ENCODE assay signal across 31 cellular contexts in genomic region chr5:12586406-12586805, GRCh38.
"Had no signal": no experiment of that assay in that cellular context is flagged by ENCODE, and none has a peak within 500 bp of the region (broad histone marks: within the 10 kb centered on the region; RNA-seq: fewer than 3 reads in every experiment).

No MANE protein-coding gene starts in this region.

- H3K4me1 ChIP-seq: body of pancreas, breast epithelium had no signal

- FAIRE-seq: astrocyte, TTC549 had no signal

- H3K27me3 ChIP-seq: body of pancreas, brain microvascular endothelial cell, breast epithelium had no signal

- H3K27ac ChIP-seq: body of pancreas, brain microvascular endothelial cell, breast epithelium, VCaP had no signal

- H3K4me3 ChIP-seq: body of pancreas, breast epithelium had no signal

- ATAC-seq: activated CD8-positive, alpha-beta memory T cell treated with anti-CD3 and anti-CD28 coated beads, Interleukin-2, amount 10 ng/mL, durations not matched to agents 7 days and 5 days; activated CD8-positive, alpha-beta T cell treated with anti-CD3 and anti-CD28 coated beads, Interleukin-2, amount 10 ng/mL, durations not matched to agents 7 days and 5 days; activated naive CD8-positive, alpha-beta T cell treated with anti-CD3 and anti-CD28 coated beads, Interleukin-2, amount 50 U/mL, for 24 hours; body of pancreas had no signal

- H3K36me3 ChIP-seq: brain microvascular endothelial cell, breast epithelium had no signal

- DNase-seq: activated B cell treated with CpG ODN at 0.5 μM for 24 hours; activated CD4-positive, alpha-beta memory T cell treated with anti-CD3 and anti-CD28 coated beads for 36 hours; activated CD4-positive, alpha-beta T cell treated with anti-CD3 and anti-CD28 coated beads for 4 hours; activated CD4-positive, alpha-beta T cell treated with anti-CD3 and anti-CD28 coated beads, Interleukin-2, amount 10 ng/mL, durations not matched to agents 24 days and 14 days; activated CD4-positive, alpha-beta T cell treated with anti-CD3 and anti-CD28 coated beads, Interleukin-2, amount 50 U/mL, for 1 hour; activated CD4-positive, alpha-beta T cell treated with anti-CD3 and anti-CD28 coated beads, Interleukin-2, amount 50 U/mL, for 4 hours; activated CD4-positive, CD25-positive, alpha-beta regulatory T cell treated with anti-CD3 and anti-CD28 coated beads, Interleukin-2, amount 50 U/mL, for 72 hours; activated CD8-positive, alpha-beta memory T cell treated with anti-CD3 and anti-CD28 coated beads for 24 hours; activated CD8-positive, alpha-beta memory T cell treated with anti-CD3 and anti-CD28 coated beads, Interleukin-2, amount 10 ng/mL, durations not matched to agents 7 days and 5 days; activated CD8-positive, alpha-beta memory T cell treated with anti-CD3 and anti-CD28 coated beads, Interleukin-2, amount 50 U/mL, for 48 hours; activated CD8-positive, alpha-beta T cell treated with anti-CD3 and anti-CD28 coated beads, Interleukin-2, amount 10 ng/mL, durations not matched to agents 7 days and 5 days; activated effector memory CD4-positive, alpha-beta T cell treated with Interleukin-2 at 50 U/mL for 16 hours; activated gamma-delta T cell; activated naive CD4-positive, alpha-beta T cell treated with anti-CD3 and anti-CD28 coated beads, Interleukin-2, amount 10 ng/mL, durations not matched to agents 7 days and 5 days; activated naive CD4-positive, alpha-beta T cell treated with Interleukin-2 at 50 U/mL for 16 hours; activated naive CD8-positive, alpha-beta T cell treated with anti-CD3 and anti-CD28 coated beads, Interleukin-2, amount 10 ng/mL, durations not matched to agents 7 days and 5 days; activated naive CD8-positive, alpha-beta T cell treated with anti-CD3 and anti-CD28 coated beads, Interleukin-2, amount 50 U/mL, for 24 hours; activated T-cell treated with anti-CD3 and anti-CD28 coated beads, Interleukin-2, amount 50 U/mL, for 24 hours; activated T-cell treated with anti-CD3 and anti-CD28 coated beads, Interleukin-2, amount 50 U/mL, for 48 hours; amniotic stem cell; aorta; body of pancreas; brain microvascular endothelial cell; central memory CD4-positive, alpha-beta T cell; T-helper 1 cell; T-helper 2 cell; T-helper 9 cell had no signal

- H3K9me3 ChIP-seq: body of pancreas, breast epithelium had no signal
